8 cellular contexts compared by ENCODE assay signal in the genomic region with DNA sequence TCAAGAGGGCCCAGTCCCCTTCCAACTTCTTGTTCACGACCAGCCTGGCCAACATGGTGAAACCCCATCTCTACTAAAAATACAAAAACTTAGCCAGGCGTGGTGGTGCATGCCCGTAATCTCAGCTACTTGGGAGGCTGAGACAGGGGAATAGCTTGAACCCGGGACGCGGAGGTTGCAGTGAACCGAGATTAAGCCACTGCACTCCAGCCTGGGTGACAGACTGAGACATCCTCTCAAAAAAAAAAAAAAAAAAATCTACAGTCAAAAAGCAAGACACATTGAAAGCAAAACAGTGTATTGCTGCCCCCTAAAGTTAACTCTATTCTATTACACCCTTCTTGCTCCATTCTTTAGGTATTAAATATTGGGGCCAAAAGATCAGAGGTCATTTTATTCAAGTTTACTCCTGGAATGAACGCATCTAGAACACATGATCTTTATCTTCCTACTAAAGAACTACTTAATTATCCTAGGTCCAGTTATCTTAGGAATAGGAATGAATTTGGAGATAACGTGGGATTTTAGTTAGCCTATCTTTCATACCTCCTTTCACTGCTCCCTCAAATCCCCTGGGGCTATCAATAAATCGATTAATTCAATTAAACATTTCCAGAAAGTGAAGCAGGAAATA. TPM values are rescaled to one million over a fixed set of nuclear protein-coding genes. Genes with fewer than 3 reads are reported as not detected.
DNase-seq lines count a peak whose midpoint lies in the region; ATAC-seq and TF ChIP-seq lines count a peak whose summit lies in the region.

No MANE protein-coding gene starts in this region.

- TF ChIP-seq POLR2A in stomach (IDR thresholded peaks at IDR 0.05): no peak

- TF ChIP-seq CTCF in cardiac muscle cell (IDR thresholded peaks at IDR 0.05; ENCODE audit: low read depth, low read length): peak; percentile 52
- TF ChIP-seq CTCF in stomach (IDR thresholded peaks at IDR 0.05): peak in 4 of 7 experiments; percentile 36 to 52 (median 42)

- peaks cover 47% of the 10 kb centered on the region for H3K4me1 Mint-ChIP-seq in activated naive CD8-positive, alpha-beta T cell treated with anti-CD3 and anti-CD28 coated beads for 36 hours

- no peaks in the 10 kb centered on the region for H3K27me3 Mint-ChIP-seq in activated naive CD8-positive, alpha-beta T cell treated with anti-CD3 and anti-CD28 coated beads for 36 hours

- peaks cover 27% of the 10 kb centered on the region for H3K36me3 Mint-ChIP-seq in activated naive CD8-positive, alpha-beta T cell treated with anti-CD3 and anti-CD28 coated beads for 36 hours

- intact Hi-C loops in left cardiac atrium (cut with DNase I): loop anchor here in 1 of 2 donors (5.0 kb wide), 1 partner anchor 207 kb away; no protein-coding TSS in a partner anchor
- intact Hi-C loops in stomach (cut with DNase I; ENCODE audit: low total_unique reads): no loop called here

- no peaks in the 10 kb centered on the region for H3K27me3 ChIP-seq in cardiac muscle cell
- H3K27me3 ChIP-seq in stomach: no peaks in the 10 kb centered on the region

- peak overlapping the region; percentile 54 for H3K27ac Mint-ChIP-seq in activated naive CD8-positive, alpha-beta T cell treated with anti-CD3 and anti-CD28 coated beads for 36 hours

- no peaks in the 10 kb centered on the region for H3K9me3 Mint-ChIP-seq in activated naive CD8-positive, alpha-beta T cell treated with anti-CD3 and anti-CD28 coated beads for 36 hours

- H3K36me3 ChIP-seq in cardiac muscle cell: peaks cover 23% of the 10 kb centered on the region
- H3K36me3 ChIP-seq in stomach: peaks cover 11 to 38% (median 35%) of the 10 kb centered on the region in 4 donors

- WGBS in stomach, 5 donors: 31 to 43% (median 35%) methylated on average over 10 of the region's 10 CpGs

- H3K27ac ChIP-seq in cardiac muscle cell: no peak overlapping the region
- H3K27ac ChIP-seq in stomach: peak overlapping the region in 2 of 5 donors; percentile 26 to 34

- H3K9me3 ChIP-seq in cardiac muscle cell (ENCODE audit: low read depth) (no peaks in the 10 kb centered on the region), stomach (no peaks in the 10 kb centered on the region)

- no peak overlapping the region for H3K4me3 ChIP-seq in cardiac muscle cell
- peak overlapping the region in 2 of 4 donors; percentile 87 to 94 for H3K4me3 ChIP-seq in stomach

- ATAC-seq in left cardiac atrium: no peak

- H3K4me1 ChIP-seq in cardiac muscle cell (ENCODE audit: low read depth) (peaks cover 14% of the 10 kb centered on the region), stomach (peaks cover 25 to 56% (median 46%) of the 10 kb centered on the region in 4 donors)

- DNase-seq in cardiac muscle cell (ENCODE audit: low read depth in 1 of 2, low spot score in 1 of 2): peak; percentile 36 to 69
- no peak for DNase-seq in left cardiac atrium
- DNase-seq in HCEC 1CT: peak; percentile 60
- DNase-seq in NCI-H524 (lab: John Stamatoyannopoulos, UW): peak; percentile 29 to 69
- DNase-seq in activated naive CD8-positive, alpha-beta T cell treated with anti-CD3 and anti-CD28 coated beads for 36 hours: no peak
- peak; percentile 46 for DNase-seq in iPS-NIHi7 (ENCODE audit: extremely low spot score)
- no peak for DNase-seq in stomach
- DNase-seq in activated effector memory CD4-positive, alpha-beta T cell treated with Interleukin-2 at 50 U/mL for 16 hours: no peak

- H3K4me3 Mint-ChIP-seq in activated naive CD8-positive, alpha-beta T cell treated with anti-CD3 and anti-CD28 coated beads for 36 hours: peak overlapping the region; percentile 95

- TF ChIP-seq EP300 in stomach (IDR thresholded peaks at IDR 0.05): no peak

RNA-seq across cellular contexts. Expression of gene ATG12, which starts 2.4 kb away (rescaled TPM):
- 31.4 and 31.6 TPM in 2 replicates for total RNA-seq in cardiac muscle cell
- 60.8 and 86.3 TPM in 2 replicates for polyA plus RNA-seq in cardiac muscle cell
- total RNA-seq in left cardiac atrium: 10 to 100 TPM; 26.4 to 31.8 TPM
- 10 to 100 TPM; 33.4 to 36.4 TPM for total RNA-seq in activated naive CD8-positive, alpha-beta T cell treated with anti-CD3 and anti-CD28 coated beads for 36 hours
- 10 to 100 TPM; 15.2 to 73.3 (median 44.5) TPM for total RNA-seq in stomach
- polyA plus RNA-seq in stomach: 10 to 100 TPM; 21.0 to 46.7 (median 30.3) TPM

RNA-seq across cellular contexts. Expression of gene AP3S1, which starts 2.7 kb away (rescaled TPM):
- total RNA-seq in cardiac muscle cell (45.5 and 62.5 TPM in 2 replicates), left cardiac atrium (10 to 100 TPM; 64.3 to 76.8 TPM), stomach (10 to 100 TPM in 4 of 5 donors, 1 to 10 TPM in 1; 6.4 to 81.9 (median 19.8) TPM)
- polyA plus RNA-seq in cardiac muscle cell (86.6 and 88.1 TPM in 2 replicates), stomach (100 to 1,000 TPM in 1 of 3 donors, 10 to 100 TPM in 2; 49.5 to 107 (median 97.6) TPM)
- total RNA-seq in activated naive CD8-positive, alpha-beta T cell treated with anti-CD3 and anti-CD28 coated beads for 36 hours: 10 to 100 TPM; 91.7 to 96.8 TPM

RNA-seq across cellular contexts. Expression of gene CDO1, which starts 22.5 kb away (rescaled TPM):
- total RNA-seq in cardiac muscle cell (19.0 and 27.1 TPM in 2 replicates), left cardiac atrium (10 to 100 TPM; 12.9 to 41.4 TPM), stomach (1 to 10 TPM in 1 of 5 donors, not detected in 4; 6.1 TPM)
- polyA plus RNA-seq in cardiac muscle cell (14.5 and 16.1 TPM in 2 replicates), stomach (1 to 10 TPM; 1.0 to 8.6 (median 1.8) TPM)
- total RNA-seq in activated naive CD8-positive, alpha-beta T cell treated with anti-CD3 and anti-CD28 coated beads for 36 hours: under 1 TPM; 0.37 to 0.56 TPM

Comparison
In these comparisons a context has a peak if more than half of its experiments do, and no peak if none do; other contexts are left out.
1. DNase-seq: peak in cardiac muscle cell (2 of 2), HCEC 1CT (single experiment), NCI-H524 (2 of 2) and iPS-NIHi7 (single experiment); none in left cardiac atrium (single experiment), activated naive CD8-positive, alpha-beta T cell treated with anti-CD3 and anti-CD28 coated beads for 36 hours (single experiment), stomach (single experiment) and activated effector memory CD4-positive, alpha-beta T cell treated with Interleukin-2 at 50 U/mL for 16 hours (single experiment).